21 cellular contexts compared by ENCODE assay signal in genomic region chr1:203167913-203168200, GRCh38. TPM values are rescaled to one million over a fixed set of nuclear protein-coding genes. Genes with fewer than 3 reads are reported as not detected.
DNase-seq lines count a peak whose midpoint lies in the region; ATAC-seq, FAIRE-seq and TF ChIP-seq lines count a peak whose summit lies in the region.
"Had no signal": no experiment of that assay in that cellular context is flagged by ENCODE, and none has a peak within 500 bp of the region (broad histone marks: within the 10 kb centered on the region; RNA-seq: fewer than 3 reads in every experiment).

No MANE protein-coding gene starts in this region.

- DNase-seq in CD14-positive monocyte (ENCODE audit: low spot score) (peak; percentile 34), IMR-90 (no peak), kidney (peak; percentile 43), D341Med (ENCODE audit: low spot score) (no peak)
- DNase-seq in activated CD4-positive, alpha-beta memory T cell treated with anti-CD3 and anti-CD28 coated beads for 36 hours: no peak
- DNase-seq: ACHN; BE2C; CD8-positive, alpha-beta memory T cell; DMS79; GDM1; HFFc6; KG1 had no signal

- no peak overlapping the region for H3K23ac ChIP-seq in IMR-90 (ENCODE audit: low read depth, low read length)

- no peak for TF ChIP-seq RAD21 in IMR-90 (IDR thresholded peaks at IDR 0.05; ENCODE audit: low read length)

- H3K27ac ChIP-seq in IMR-90 (ENCODE audit: insufficient read depth, low read length): no peak overlapping the region
- H3K27ac ChIP-seq in kidney (ENCODE audit: low read depth in 2 of 2, low read length in 2 of 2): no peak overlapping the region

- H2BK120ac ChIP-seq in IMR-90 (ENCODE audit: low read depth, low read length): no peak overlapping the region

- H3K36me3 ChIP-seq in IMR-90 (ENCODE audit: control insufficient read depth, insufficient read depth, low read length): no peaks in the 10 kb centered on the region
- H3K36me3 ChIP-seq in kidney (ENCODE audit: control insufficient read depth in 1 of 2, insufficient read depth in 2 of 2, low read length in 2 of 2): no peaks in the 10 kb centered on the region
- H3K36me3 ChIP-seq: BE2C had no signal

- H3K9me3 Mint-ChIP-seq in CD14-positive monocyte: peaks cover 0 to 3% (median 0%) of the 10 kb centered on the region in 7 donors
- H3K9me3 Mint-ChIP-seq in activated CD4-positive, alpha-beta memory T cell treated with anti-CD3 and anti-CD28 coated beads for 36 hours: no peaks in the 10 kb centered on the region
- H3K9me3 Mint-ChIP-seq in stimulated activated memory B cell treated with anti-CD40 and anti-IgM and Interleukin-4, amounts not matched to agents 10 μg/mL and 1 μg/mL and 100 μg/mL, for 72 hours: no peaks in the 10 kb centered on the region
- H3K9me3 Mint-ChIP-seq: CD4-positive, CD25-positive, alpha-beta regulatory T cell; CD8-positive, alpha-beta memory T cell; GM23338; HFFc6 had no signal

- CTCF ChIA-PET in IMR-90 (lab: Yijun Ruan, JAX): no interaction called here
- CTCF ChIA-PET in activated CD4-positive, alpha-beta memory T cell treated with anti-CD3 and anti-CD28 coated beads for 36 hours (lab: Charles Lee): interaction anchor here (0.9 kb wide), 1 partner anchor 47 kb away, joined by 3 read pairs; no protein-coding TSS in a partner anchor

- dilution Hi-C loops in IMR-90 (cut with HindIII; ENCODE audit: low sequenced_read_pairs, unreplicated experiment): no loop called here

- POLR2A ChIA-PET in IMR-90 (lab: Charles Lee; ENCODE audit: unreplicated experiment): no interaction called here
- POLR2A ChIA-PET in activated CD4-positive, alpha-beta memory T cell treated with anti-CD3 and anti-CD28 coated beads for 36 hours (lab: Charles Lee): no interaction called here

- H3K27me3 Mint-ChIP-seq in CD14-positive monocyte (ENCODE audit: low read depth in 3 of 3): peaks cover 17 to 24% (median 21%) of the 10 kb centered on the region in 3 donors
- peaks cover 16% of the 10 kb centered on the region for H3K27me3 Mint-ChIP-seq in activated CD4-positive, alpha-beta memory T cell treated with anti-CD3 and anti-CD28 coated beads for 36 hours
- H3K27me3 Mint-ChIP-seq in stimulated activated memory B cell treated with anti-CD40 and anti-IgM and Interleukin-4, amounts not matched to agents 10 μg/mL and 1 μg/mL and 100 μg/mL, for 72 hours: peaks cover 71% of the 10 kb centered on the region

- H4K20me1 ChIP-seq in IMR-90 (ENCODE audit: insufficient read depth, low read length): no peaks in the 10 kb centered on the region

- H3K79me1 ChIP-seq in IMR-90 (ENCODE audit: low read depth in 1 of 2, low read length in 2 of 2): no peaks in the 10 kb centered on the region

- H3K18ac ChIP-seq in IMR-90 (ENCODE audit: low read depth, low read length): no peak overlapping the region

- H3K4ac ChIP-seq in IMR-90 (ENCODE audit: low read depth, low read length): no peak overlapping the region

- H4K8ac ChIP-seq in IMR-90 (ENCODE audit: low read depth in 2 of 2, low read length in 2 of 2): no peak overlapping the region

- H2AK5ac ChIP-seq in IMR-90 (ENCODE audit: low read depth, low read length): no peak overlapping the region

- H2AFZ ChIP-seq in IMR-90 (replicated peaks; ENCODE audit: low read length, poor library complexity): peak overlapping the region; percentile 21
- H2AFZ ChIP-seq: GM23338 had no signal

- H3K4me1 ChIP-seq in IMR-90 (ENCODE audit: control insufficient read depth, insufficient read depth, low read length): no peaks in the 10 kb centered on the region
- peaks cover 0 to 5% of the 10 kb centered on the region in 2 donors for H3K4me1 ChIP-seq in kidney (ENCODE audit: control insufficient read depth in 1 of 2, insufficient read depth in 1 of 2, low read depth in 1 of 2, low read length in 2 of 2)
- H3K4me1 ChIP-seq: BE2C had no signal

- no CpG with 5 or more reads among the region's 5 CpGs for WGBS in IMR-90 (ENCODE audit: extremely low coverage in 2 of 2, insufficient read length in 1 of 2), 2 experiments

- peaks cover 0 to 4% of the 10 kb centered on the region in 2 donors for H3K36me3 Mint-ChIP-seq in CD14-positive monocyte
- H3K36me3 Mint-ChIP-seq in activated CD4-positive, alpha-beta memory T cell treated with anti-CD3 and anti-CD28 coated beads for 36 hours: no peaks in the 10 kb centered on the region
- H3K36me3 Mint-ChIP-seq in stimulated activated memory B cell treated with anti-CD40 and anti-IgM and Interleukin-4, amounts not matched to agents 10 μg/mL and 1 μg/mL and 100 μg/mL, for 72 hours: no peaks in the 10 kb centered on the region
- H3K36me3 Mint-ChIP-seq: CD4-positive, CD25-positive, alpha-beta regulatory T cell; CD8-positive, alpha-beta memory T cell had no signal

- TF ChIP-seq CTCF in CD14-positive monocyte (IDR thresholded peaks at IDR 0.05): no peak
- TF ChIP-seq CTCF in IMR-90 (conservative IDR thresholded peaks at IDR 0.05; ENCODE audit: low read depth, low read length): no peak
- TF ChIP-seq CTCF in kidney (IDR thresholded peaks at IDR 0.05; ENCODE audit: borderline replicate concordance, extremely low read depth, insufficient read depth): no peak

- H3K4me3 ChIP-seq in IMR-90 (ENCODE audit: insufficient read depth, low read depth, low read length) (no peak overlapping the region), kidney (ENCODE audit: low read length in 2 of 2) (no peak overlapping the region)
- H3K4me3 ChIP-seq: GM23338 had no signal

- no peak overlapping the region for H4K91ac ChIP-seq in IMR-90 (ENCODE audit: insufficient read depth, low read depth, low read length)

- no peak overlapping the region for H2AK9ac ChIP-seq in IMR-90 (replicated peaks; ENCODE audit: low read depth, low read length, poor library complexity)

- no peak overlapping the region for H3K4me2 ChIP-seq in IMR-90 (ENCODE audit: low read depth, low read length)
- H3K4me2 ChIP-seq: GM23338 had no signal

- H2BK15ac ChIP-seq in IMR-90 (ENCODE audit: low read depth, low read length): no peak overlapping the region

- H3K9me3 ChIP-seq in IMR-90 (ENCODE audit: control insufficient read depth, insufficient read depth, low read length): no peaks in the 10 kb centered on the region
- no peaks in the 10 kb centered on the region for H3K9me3 ChIP-seq in kidney (ENCODE audit: control insufficient read depth in 1 of 2, low read length in 2 of 2)
- H3K9me3 ChIP-seq: BE2C had no signal

- in situ Hi-C loops in IMR-90 (cut with MboI; ENCODE audit: low sequenced_read_pairs): no loop called here

- FAIRE-seq in kidney (lab: Jason Lieb, UNC): no peak
- FAIRE-seq: A204.1, H54, HepG2 had no signal

- intact Hi-C loops in CD14-positive monocyte (cut with micrococcal nuclease) (no loop called here), IMR-90 (cut with micrococcal nuclease) (no loop called here), kidney (cut with DNase I) (no loop called here)
- intact Hi-C loops in activated CD4-positive, alpha-beta memory T cell treated with anti-CD3 and anti-CD28 coated beads for 36 hours (cut with micrococcal nuclease): no loop called here

- no peaks in the 10 kb centered on the region for H3K9me1 ChIP-seq in IMR-90 (ENCODE audit: insufficient read depth, low read length)

- ATAC-seq in IMR-90 (ENCODE audit: low read depth) (no peak), HG02763 (IDR thresholded peaks at IDR 0.05; ENCODE audit: unreplicated experiment) (no peak)
- ATAC-seq in stimulated activated memory B cell treated with anti-CD40 and anti-IgM and Interleukin-4, amounts not matched to agents 10 μg/mL and 1 μg/mL and 100 μg/mL, for 72 hours: no peak
- ATAC-seq: GM23338, HCT116, HepG2 had no signal

- peaks cover 30% of the 10 kb centered on the region for H3K4me1 Mint-ChIP-seq in CD14-positive monocyte
- H3K4me1 Mint-ChIP-seq in activated CD4-positive, alpha-beta memory T cell treated with anti-CD3 and anti-CD28 coated beads for 36 hours (ENCODE audit: low read depth): no peaks in the 10 kb centered on the region
- H3K4me1 Mint-ChIP-seq in stimulated activated memory B cell treated with anti-CD40 and anti-IgM and Interleukin-4, amounts not matched to agents 10 μg/mL and 1 μg/mL and 100 μg/mL, for 72 hours: no peaks in the 10 kb centered on the region
- H3K4me1 Mint-ChIP-seq: CD4-positive, CD25-positive, alpha-beta regulatory T cell; CD8-positive, alpha-beta memory T cell had no signal

- no peak overlapping the region for H2BK20ac ChIP-seq in IMR-90 (ENCODE audit: low read depth, low read length)

- peak overlapping the region in 1 of 7 donors; percentile 6 for H3K27ac Mint-ChIP-seq in CD14-positive monocyte
- H3K27ac Mint-ChIP-seq in activated CD4-positive, alpha-beta memory T cell treated with anti-CD3 and anti-CD28 coated beads for 36 hours: no peak overlapping the region
- no peak overlapping the region for H3K27ac Mint-ChIP-seq in stimulated activated memory B cell treated with anti-CD40 and anti-IgM and Interleukin-4, amounts not matched to agents 10 μg/mL and 1 μg/mL and 100 μg/mL, for 72 hours
- H3K27ac Mint-ChIP-seq: CD8-positive, alpha-beta memory T cell; GM23338; HFFc6 had no signal

- TF ChIP-seq POLR2A in IMR-90 (IDR thresholded peaks at IDR 0.05; ENCODE audit: low read depth, low read length): no peak

- BruUV-seq in IMR-90 (replicated peaks; lab: Mats Ljungman, UMichigan): no TSS peak

- H3K9ac ChIP-seq in IMR-90 (ENCODE audit: low read depth, low read length): no peak overlapping the region
- no peak overlapping the region for H3K9ac ChIP-seq in kidney (ENCODE audit: low read length in 2 of 2)

- no peak overlapping the region for H3K4me3 Mint-ChIP-seq in CD14-positive monocyte
- no peak overlapping the region for H3K4me3 Mint-ChIP-seq in activated CD4-positive, alpha-beta memory T cell treated with anti-CD3 and anti-CD28 coated beads for 36 hours
- H3K4me3 Mint-ChIP-seq in stimulated activated memory B cell treated with anti-CD40 and anti-IgM and Interleukin-4, amounts not matched to agents 10 μg/mL and 1 μg/mL and 100 μg/mL, for 72 hours: no peak overlapping the region
- H3K4me3 Mint-ChIP-seq: CD4-positive, CD25-positive, alpha-beta regulatory T cell; CD8-positive, alpha-beta memory T cell; GM23338; HFFc6 had no signal

- H3K14ac ChIP-seq in IMR-90 (replicated peaks; ENCODE audit: low read depth, low read length): no peak overlapping the region

- H4K5ac ChIP-seq in IMR-90 (ENCODE audit: low read depth, low read length): no peak overlapping the region

- no peak overlapping the region for H2BK5ac ChIP-seq in IMR-90 (ENCODE audit: low read depth, low read length, poor library complexity, severe bottlenecking)

- no peak overlapping the region for H3K56ac ChIP-seq in IMR-90 (ENCODE audit: extremely low read depth, insufficient read depth, low read length)

- peaks cover 16% of the 10 kb centered on the region for H3K27me3 ChIP-seq in IMR-90 (ENCODE audit: control insufficient read depth, insufficient read depth, low read length)
- H3K27me3 ChIP-seq: BE2C had no signal

RNA-seq across cellular contexts. Expression of gene MYBPH, which starts 7.8 kb away (rescaled TPM):
- polyA plus RNA-seq in CD14-positive monocyte (under 1 TPM; 0.16 to 0.52 TPM), IMR-90 (2012; rRNA removed) (not detected in 2 replicates), kidney (ENCODE audit: insufficient read depth, low read depth, low replicate concordance) (2.3 TPM)
- total RNA-seq in IMR-90 (2012; rRNA removed) (not detected in 2 replicates), kidney (not detected)
- polyA plus RNA-seq in IMR-90 (2012; cell fraction: cytosol; rRNA removed): not detected in 2 replicates
- polyA plus RNA-seq in IMR-90 (2012; cell fraction: nucleus; rRNA removed; ENCODE audit: low replicate concordance): not detected in 2 replicates
- total RNA-seq in activated CD4-positive, alpha-beta memory T cell treated with anti-CD3 and anti-CD28 coated beads for 36 hours: not detected
- total RNA-seq: CD4-positive, CD25-positive, alpha-beta regulatory T cell; CD8-positive, alpha-beta memory T cell; Daoy; GM23338; HepG2; HFFc6 had no signal
- polyA plus RNA-seq: CD4-positive, CD25-positive, alpha-beta regulatory T cell; CD8-positive, alpha-beta memory T cell; GM23338; HepG2 had no signal

RNA-seq across cellular contexts. Expression of gene CHI3L1, which starts 18.6 kb away (rescaled TPM):
- polyA plus RNA-seq in CD14-positive monocyte (under 1 TPM; 0.37 to 0.43 TPM), IMR-90 (2012; rRNA removed) (0.17 TPM in 1 of 2 replicates, not detected in the other), kidney (ENCODE audit: insufficient read depth, low read depth, low replicate concordance) (96.6 TPM)
- total RNA-seq in IMR-90 (2012; rRNA removed) (0.28 TPM in 1 of 2 replicates, not detected in the other), kidney (49.5 TPM)
- polyA plus RNA-seq in IMR-90 (2012; cell fraction: cytosol; rRNA removed): 0.25 TPM in 1 of 2 replicates, not detected in the other
- 0.86 and 1.1 TPM in 2 replicates for polyA plus RNA-seq in IMR-90 (2012; cell fraction: nucleus; rRNA removed; ENCODE audit: low replicate concordance)
- total RNA-seq in activated CD4-positive, alpha-beta memory T cell treated with anti-CD3 and anti-CD28 coated beads for 36 hours: not detected
- total RNA-seq: CD4-positive, CD25-positive, alpha-beta regulatory T cell; CD8-positive, alpha-beta memory T cell; Daoy; HFFc6 had no signal
- polyA plus RNA-seq: CD4-positive, CD25-positive, alpha-beta regulatory T cell; CD8-positive, alpha-beta memory T cell; GM23338 had no signal

RNA-seq across cellular contexts. Expression of gene ADORA1, which starts 40.3 kb away (rescaled TPM):
- 1 to 10 TPM in 1 of 2 donors, not detected in 1; 1.1 TPM for polyA plus RNA-seq in CD14-positive monocyte
- total RNA-seq in IMR-90 (2012; rRNA removed): under 0.01 and 0.36 TPM in 2 replicates
- polyA plus RNA-seq in IMR-90 (2012; rRNA removed): 0.56 and 0.66 TPM in 2 replicates
- 0.38 and 1.4 TPM in 2 replicates for polyA plus RNA-seq in IMR-90 (2012; cell fraction: cytosol; rRNA removed)
- polyA plus RNA-seq in IMR-90 (2012; cell fraction: nucleus; rRNA removed; ENCODE audit: low replicate concordance): 0.35 and 0.48 TPM in 2 replicates
- 4.9 TPM for total RNA-seq in kidney
- polyA plus RNA-seq in kidney (ENCODE audit: insufficient read depth, low read depth, low replicate concordance): 21.2 TPM
- total RNA-seq in activated CD4-positive, alpha-beta memory T cell treated with anti-CD3 and anti-CD28 coated beads for 36 hours: not detected
- total RNA-seq: CD4-positive, CD25-positive, alpha-beta regulatory T cell; CD8-positive, alpha-beta memory T cell had no signal
- polyA plus RNA-seq: CD4-positive, CD25-positive, alpha-beta regulatory T cell; CD8-positive, alpha-beta memory T cell; HepG2 had no signal

Comparison
In these comparisons a context has a peak if more than half of its experiments do, and no peak if none do; other contexts are left out.
1. DNase-seq: peak in CD14-positive monocyte (single experiment) and kidney (single experiment); none in IMR-90 (single experiment), activated CD4-positive, alpha-beta memory T cell treated with anti-CD3 and anti-CD28 coated beads for 36 hours (single experiment) and D341Med (single experiment).
2. RNA of gene CHI3L1, which starts 18.6 kb away (total RNA-seq): 49.5 TPM in kidney (single experiment); not detected in activated CD4-positive, alpha-beta memory T cell treated with anti-CD3 and anti-CD28 coated beads for 36 hours and 0.28 TPM in IMR-90; every median in the first group is over 10 times any median in the second.